In the genomic region with DNA sequence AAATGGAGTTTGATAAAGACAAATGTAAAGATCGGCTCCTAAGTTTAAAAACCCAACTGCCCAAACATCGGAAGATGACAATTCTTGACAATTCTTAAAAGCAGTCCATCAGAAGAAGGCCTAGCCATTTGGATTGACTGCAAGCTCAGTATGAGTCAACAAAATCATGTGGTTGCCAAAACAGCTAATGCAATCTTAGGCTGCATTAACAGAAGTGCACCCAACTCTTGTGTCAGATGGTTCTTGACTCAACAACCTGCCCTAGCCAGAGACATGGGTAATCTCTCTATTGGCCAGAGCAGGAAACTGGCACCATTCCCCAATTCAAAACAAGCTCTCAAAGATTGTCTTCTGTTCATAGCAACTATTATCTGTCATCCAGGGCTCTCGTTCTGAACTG, we compare ENCODE assay signal across 12 cellular contexts. TPM values are rescaled to one million over a fixed set of nuclear protein-coding genes. Genes with fewer than 3 reads are reported as not detected.
DNase-seq lines count a peak whose midpoint lies in the region; ATAC-seq and TF ChIP-seq lines count a peak whose summit lies in the region.
"Had no signal": no experiment of that assay in that cellular context is flagged by ENCODE, and none has a peak within 500 bp of the region (broad histone marks: within the 10 kb centered on the region; RNA-seq: fewer than 3 reads in every experiment).

No MANE protein-coding gene starts in this region.

- no peaks in the 10 kb centered on the region for H3K4me1 ChIP-seq in breast epithelium
- peaks cover 9 to 13% of the 10 kb centered on the region in 2 experiments; a peak in 1 of 4 replicates for H3K4me1 ChIP-seq in SK-N-SH (ENCODE audit: control insufficient read depth in 1 of 2, insufficient read depth in 2 of 2, low read depth in 1 of 2, low read length in 1 of 2)
- no peaks in the 10 kb centered on the region for H3K4me1 ChIP-seq in foreskin keratinocyte

- POLR2A ChIA-PET in MCF 10A (lab: Yijun Ruan, JAX), result interaction anchor here (0.6 to 1.5 kb wide), 15 partner anchors 9 to 442 kb away, joined by 3 to 13 read pairs (median 4); no protein-coding TSS in a partner anchor
- POLR2A ChIA-PET in SK-N-SH (lab: Yijun Ruan, JAX), result no interaction called here

- no peak for TF ChIP-seq EP300 in SK-N-SH (IDR thresholded peaks at IDR 0.05; ENCODE audit: borderline replicate concordance in 1 of 2, low read depth in 1 of 2, low read length in 1 of 2)

- no peak overlapping the region for H3K9ac ChIP-seq in SK-N-SH

- TF ChIP-seq CTCF in MCF 10A (IDR thresholded peaks at IDR 0.05; ENCODE audit: unreplicated experiment), result no peak
- no peak for TF ChIP-seq CTCF in breast epithelium (IDR thresholded peaks at IDR 0.05)
- no peak for TF ChIP-seq CTCF in SK-N-SH (IDR thresholded peaks at IDR 0.05)
- no peak for TF ChIP-seq CTCF in foreskin keratinocyte (conservative IDR thresholded peaks at IDR 0.05)

- H3K36me3 ChIP-seq in breast epithelium (no peaks in the 10 kb centered on the region), SK-N-SH (replicated peaks in 1 of 2; ENCODE audit: control insufficient read depth in 1 of 2, insufficient read depth in 2 of 2, low read length in 1 of 2) (no peaks in the 10 kb centered on the region)

- H3K36me3 Mint-ChIP-seq in MCF 10A (ENCODE audit: insufficient read depth, unreplicated experiment), result no peaks in the 10 kb centered on the region
- H3K36me3 Mint-ChIP-seq in stimulated activated memory B cell treated with anti-CD40 and anti-IgM and Interleukin-4, amounts not matched to agents 10 μg/mL and 1 μg/mL and 100 μg/mL, for 72 hours, result no peaks in the 10 kb centered on the region

- H3K27me3 Mint-ChIP-seq in MCF 10A (ENCODE audit: insufficient read depth, unreplicated experiment), result no peaks in the 10 kb centered on the region
- no peaks in the 10 kb centered on the region for H3K27me3 Mint-ChIP-seq in stimulated activated memory B cell treated with anti-CD40 and anti-IgM and Interleukin-4, amounts not matched to agents 10 μg/mL and 1 μg/mL and 100 μg/mL, for 72 hours

- peaks cover 20% of the 10 kb centered on the region for H3F3A ChIP-seq in SK-N-SH (replicated peaks; ENCODE audit: insufficient read depth)

- no peaks in the 10 kb centered on the region for H3K9me3 Mint-ChIP-seq in MCF 10A (ENCODE audit: unreplicated experiment)
- H3K9me3 Mint-ChIP-seq in stimulated activated memory B cell treated with anti-CD40 and anti-IgM and Interleukin-4, amounts not matched to agents 10 μg/mL and 1 μg/mL and 100 μg/mL, for 72 hours, result peaks cover 4% of the 10 kb centered on the region

- H3K4me3 ChIP-seq in breast epithelium (no peak overlapping the region), SK-N-SH (ENCODE audit: low read depth in 2 of 2, low read length in 1 of 2) (no peak overlapping the region)

- H3K4me3 Mint-ChIP-seq in MCF 10A (ENCODE audit: unreplicated experiment), result no peak overlapping the region
- H3K4me3 Mint-ChIP-seq in stimulated activated memory B cell treated with anti-CD40 and anti-IgM and Interleukin-4, amounts not matched to agents 10 μg/mL and 1 μg/mL and 100 μg/mL, for 72 hours, result no peak overlapping the region

- H3K27me3 ChIP-seq in breast epithelium (no peaks in the 10 kb centered on the region), SK-N-SH (ENCODE audit: insufficient read depth) (no peaks in the 10 kb centered on the region), foreskin keratinocyte (no peaks in the 10 kb centered on the region)

- H3K9me3 ChIP-seq in breast epithelium (no peaks in the 10 kb centered on the region), SK-N-SH (no peaks in the 10 kb centered on the region)

- ATAC-seq in foreskin keratinocyte, result peak; percentile 78
- ATAC-seq in stimulated activated memory B cell treated with anti-CD40 and anti-IgM and Interleukin-4, amounts not matched to agents 10 μg/mL and 1 μg/mL and 100 μg/mL, for 72 hours, result no peak

- DNase-seq in MCF 10A (ENCODE audit: unreplicated experiment) (peak; percentile 96), breast epithelium (ENCODE audit: low spot score in 2 of 2) (no peak), SK-N-SH (no peak), foreskin keratinocyte (peak; percentile 54 to 80), NCI-H1930 (lab: John Stamatoyannopoulos, UW) (no peak), NCI-H2227 treated with DMSO at 0.1 percent for 48 hours (lab: John Stamatoyannopoulos, UW) (no peak)
- DNase-seq in activated CD4-positive, alpha-beta T cell treated with anti-CD3 and anti-CD28 coated beads, Interleukin-2, amount 50 U/mL, for 48 hours, result no peak

- no TSS peak for BruUV-seq in MCF 10A (replicated peaks; lab: Mats Ljungman, UMichigan)

- no peak for TF ChIP-seq POLR2A in breast epithelium (IDR thresholded peaks at IDR 0.05)

- H3K27ac ChIP-seq in breast epithelium, result no peak overlapping the region
- peak overlapping the region in 1 of 2 experiments; percentile 84; a peak in 2 of 4 replicates for H3K27ac ChIP-seq in SK-N-SH (ENCODE audit: low read depth in 2 of 2, low read length in 1 of 2)
- no peak overlapping the region for H3K27ac ChIP-seq in foreskin keratinocyte
- H3K27ac ChIP-seq: VCaP had no signal

- peak overlapping the region; percentile 58 for H3K27ac Mint-ChIP-seq in MCF 10A (ENCODE audit: low read depth, unreplicated experiment)
- H3K27ac Mint-ChIP-seq in stimulated activated memory B cell treated with anti-CD40 and anti-IgM and Interleukin-4, amounts not matched to agents 10 μg/mL and 1 μg/mL and 100 μg/mL, for 72 hours, result peak overlapping the region; percentile 37

- H4K20me1 ChIP-seq in SK-N-SH (ENCODE audit: insufficient read depth), result no peaks in the 10 kb centered on the region

- intact Hi-C loops in MCF 10A (cut with micrococcal nuclease), result no loop called here
- intact Hi-C loops in breast epithelium (cut with DNase I; ENCODE audit: low total_unique reads), result no loop called here

- H2AFZ ChIP-seq in SK-N-SH (ENCODE audit: low read depth), result peak overlapping the region; percentile 33; the same call in 1 of the 2 replicates

- CTCF ChIA-PET in MCF 10A (lab: Yijun Ruan, JAX), result interaction anchor here (0.7 to 3.3 kb wide), 7 partner anchors 9 to 319 kb away, joined by 4 to 12 read pairs (median 4); a partner anchor contains a TSS
- CTCF ChIA-PET in SK-N-SH (lab: Yijun Ruan, JAX), result interaction anchor here (1.3 to 4.2 kb wide), 2 partner anchors 9 to 23 kb away, joined by 3 to 19 read pairs; no protein-coding TSS in a partner anchor

- 71% methylated on average over 3 of the region's 3 CpGs for WGBS in SK-N-SH (ENCODE audit: low lambda C conversion rate)

- no peaks in the 10 kb centered on the region for H3K79me2 ChIP-seq in SK-N-SH (ENCODE audit: insufficient read depth)

- no peak for TF ChIP-seq RAD21 in SK-N-SH (IDR thresholded peaks at IDR 0.05; ENCODE audit: low read length)

- H3K4me2 ChIP-seq in SK-N-SH, result no peak overlapping the region

- no peaks in the 10 kb centered on the region for H3K9me2 ChIP-seq in SK-N-SH

- H3K4me1 Mint-ChIP-seq in MCF 10A (ENCODE audit: insufficient read depth, unreplicated experiment), result peaks cover 36% of the 10 kb centered on the region
- H3K4me1 Mint-ChIP-seq in stimulated activated memory B cell treated with anti-CD40 and anti-IgM and Interleukin-4, amounts not matched to agents 10 μg/mL and 1 μg/mL and 100 μg/mL, for 72 hours, result peaks cover 41% of the 10 kb centered on the region

TF ChIP-seq in SK-N-SH, 30 proteins besides CTCF, POLR2A, EP300 and RAD21 (continues in another document):
- TF ChIP-seq NFIC (IDR thresholded peaks at IDR 0.05; ENCODE audit: borderline replicate concordance), result peak; percentile 51; the same call in 1 of the 2 replicates
- TF ChIP-seq, protein P1, sequence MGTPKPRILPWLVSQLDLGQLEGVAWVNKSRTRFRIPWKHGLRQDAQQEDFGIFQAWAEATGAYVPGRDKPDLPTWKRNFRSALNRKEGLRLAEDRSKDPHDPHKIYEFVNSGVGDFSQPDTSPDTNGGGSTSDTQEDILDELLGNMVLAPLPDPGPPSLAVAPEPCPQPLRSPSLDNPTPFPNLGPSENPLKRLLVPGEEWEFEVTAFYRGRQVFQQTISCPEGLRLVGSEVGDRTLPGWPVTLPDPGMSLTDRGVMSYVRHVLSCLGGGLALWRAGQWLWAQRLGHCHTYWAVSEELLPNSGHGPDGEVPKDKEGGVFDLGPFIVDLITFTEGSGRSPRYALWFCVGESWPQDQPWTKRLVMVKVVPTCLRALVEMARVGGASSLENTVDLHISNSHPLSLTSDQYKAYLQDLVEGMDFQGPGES (IDR thresholded peaks at IDR 0.05; ENCODE audit: low read depth, low read length), result no peak
- no peak for TF ChIP-seq RCOR1 (IDR thresholded peaks at IDR 0.05; ENCODE audit: low read length)
- TF ChIP-seq SMC3 (IDR thresholded peaks at IDR 0.05; ENCODE audit: low read depth, low read length), result no peak
- no peak for TF ChIP-seq MEF2A (IDR thresholded peaks at IDR 0.05; ENCODE audit: borderline replicate concordance, low read depth)
- TF ChIP-seq FOSL2 (IDR thresholded peaks at IDR 0.05; ENCODE audit: borderline replicate concordance, low read depth), result peak; percentile 43; the same call in 1 of the 2 replicates
- no peak for TF ChIP-seq ELF1 (IDR thresholded peaks at IDR 0.05)
- TF ChIP-seq TAF1 (IDR thresholded peaks at IDR 0.05; ENCODE audit: borderline replicate concordance, low read depth, low read length), result no peak
- TF ChIP-seq FOXM1 (IDR thresholded peaks at IDR 0.05; ENCODE audit: low read depth), result 0 out of 2 replicates have a peak, but pooled peaks have one; percentile 15
- TF ChIP-seq MXI1 (IDR thresholded peaks at IDR 0.05; ENCODE audit: low read depth, low read length), result no peak
- TF ChIP-seq TEAD4 (IDR thresholded peaks at IDR 0.05; ENCODE audit: borderline replicate concordance, insufficient read depth), result no peak
- no peak for TF ChIP-seq YY1 (IDR thresholded peaks at IDR 0.05; ENCODE audit: low read depth)

RNA-seq across cellular contexts. Expression of a gene that starts 9.9 kb away (rescaled TPM):
- total RNA-seq in MCF 10A (2022), result 4.9 and 8.7 TPM in 2 replicates
- 10 to 100 TPM in 2 of 3 donors, 1 to 10 TPM in 1; 4.6 to 45.0 (median 13.0) TPM for total RNA-seq in breast epithelium
- polyA plus RNA-seq in SK-N-SH (2012; rRNA removed), result 2.0 and 6.0 TPM in 2 replicates
- 2.7 and 2.8 TPM in 2 replicates for polyA plus RNA-seq in SK-N-SH (2012; cell fraction: cytosol; rRNA removed)
- 2.1 and 3.1 TPM in 2 replicates for polyA plus RNA-seq in SK-N-SH (2012; cell fraction: nucleus; rRNA removed)
- 2.3 and 4.7 TPM in 2 replicates for total RNA-seq in foreskin keratinocyte
- polyA plus RNA-seq in foreskin keratinocyte, result 1.7 and 3.5 TPM in 2 replicates
- total RNA-seq: endothelial cell of umbilical vein had no signal

RNA-seq across cellular contexts. Expression of a gene that starts 35.4 kb away (rescaled TPM):
- 195 and 240 TPM in 2 replicates for total RNA-seq in MCF 10A (2022)
- 10 to 100 TPM; 60.8 to 80.8 (median 70.8) TPM for total RNA-seq in breast epithelium
- polyA plus RNA-seq in SK-N-SH (2012; rRNA removed), result 66.8 and 97.6 TPM in 2 replicates
- polyA plus RNA-seq in SK-N-SH (2012; cell fraction: cytosol; rRNA removed), result 112 and 139 TPM in 2 replicates
- 20.6 and 46.8 TPM in 2 replicates for polyA plus RNA-seq in SK-N-SH (2012; cell fraction: nucleus; rRNA removed)
- 187 and 212 TPM in 2 replicates for total RNA-seq in foreskin keratinocyte
- 107 and 137 TPM in 2 replicates for polyA plus RNA-seq in foreskin keratinocyte

RNA-seq across cellular contexts. Expression of a gene that starts 53.0 kb away (rescaled TPM):
- total RNA-seq in MCF 10A (2022), result not detected in 2 replicates
- not detected for total RNA-seq in breast epithelium
- polyA plus RNA-seq in SK-N-SH (2012; rRNA removed), result not detected in 2 replicates
- polyA plus RNA-seq in SK-N-SH (2012; cell fraction: cytosol; rRNA removed), result not detected in 2 replicates
- not detected in 2 replicates for polyA plus RNA-seq in SK-N-SH (2012; cell fraction: nucleus; rRNA removed)
- not detected in 2 replicates for total RNA-seq in foreskin keratinocyte
- polyA plus RNA-seq in foreskin keratinocyte, result not detected in 2 replicates
- total RNA-seq: endothelial cell of umbilical vein, mucosa of gallbladder had no signal
- polyA plus RNA-seq: BJ, endothelial cell of umbilical vein had no signal

Comparison
In these comparisons a context has a peak if more than half of its experiments do, and no peak if none do; other contexts are left out.
1. DNase-seq: peak in MCF 10A (single experiment) and foreskin keratinocyte (2 of 2); none in breast epithelium (0 of 2), SK-N-SH (single experiment), NCI-H1930 (0 of 2), NCI-H2227 treated with DMSO at 0.1 percent for 48 hours (single experiment) and activated CD4-positive, alpha-beta T cell treated with anti-CD3 and anti-CD28 coated beads, Interleukin-2, amount 50 U/mL, for 48 hours (0 of 2).